Comparison of ENCODE assay signal across 7 cellular contexts in the genomic region with DNA sequence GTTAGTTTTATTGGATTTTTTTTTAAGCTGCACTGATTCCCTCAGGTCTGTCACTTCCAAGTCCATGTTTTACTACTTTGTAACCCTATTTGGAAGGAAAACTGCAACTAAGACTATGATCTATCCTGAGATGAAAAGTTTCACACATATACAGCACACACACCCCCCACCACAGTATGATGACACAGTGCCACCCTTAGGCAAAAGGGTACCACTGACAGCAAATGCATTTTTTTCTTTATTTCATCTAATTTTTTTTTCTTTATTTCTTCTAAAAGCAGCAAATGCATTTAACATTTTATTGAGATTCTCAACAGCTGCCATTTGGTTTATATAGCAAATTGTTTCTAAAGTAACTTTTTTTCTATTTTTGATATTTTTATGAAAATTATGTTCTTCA. TPM values are rescaled to one million over a fixed set of nuclear protein-coding genes. Genes with fewer than 3 reads are reported as not detected.
DNase-seq lines count a peak whose midpoint lies in the region; ATAC-seq, FAIRE-seq and TF ChIP-seq lines count a peak whose summit lies in the region.

No MANE protein-coding gene starts in this region.

- no peaks in the 10 kb centered on the region for H3K9me3 ChIP-seq in trophoblast cell (ENCODE audit: insufficient read depth, low read depth, low read length)

- no peak overlapping the region for H3K27ac ChIP-seq in foreskin keratinocyte
- H3K27ac ChIP-seq in trophoblast cell (ENCODE audit: low read depth, low read length), result no peak overlapping the region

- no peak overlapping the region for H4K91ac ChIP-seq in trophoblast cell (ENCODE audit: low read depth, low read length)

- H3K4ac ChIP-seq in trophoblast cell (ENCODE audit: low read depth, low read length), result no peak overlapping the region

- H3K79me2 ChIP-seq in trophoblast cell (ENCODE audit: control insufficient read depth, insufficient read depth, low read length, poor library complexity), result no peaks in the 10 kb centered on the region

- H3K9ac ChIP-seq in trophoblast cell (ENCODE audit: low read length), result no peak overlapping the region

- H3K4me3 ChIP-seq in trophoblast cell (ENCODE audit: low read depth, low read length), result no peak overlapping the region

- H4K12ac ChIP-seq in trophoblast cell (ENCODE audit: low read depth, low read length), result no peak overlapping the region

- H3K18ac ChIP-seq in trophoblast cell (ENCODE audit: low read length), result no peak overlapping the region

- H2BK5ac ChIP-seq in trophoblast cell (ENCODE audit: low read depth, low read length, poor library complexity), result no peak overlapping the region

- peak; percentile 34 for FAIRE-seq in G401.6 (lab: Jason Lieb, UNC)

- H3K4me1 ChIP-seq in foreskin keratinocyte (no peaks in the 10 kb centered on the region), trophoblast cell (ENCODE audit: control insufficient read depth in 1 of 2, insufficient read depth in 2 of 2, low read length in 2 of 2) (peaks cover 0 to 2% of the 10 kb centered on the region in 2 experiments)

- no peak overlapping the region for H2BK12ac ChIP-seq in trophoblast cell (ENCODE audit: low read length)

- H2AK5ac ChIP-seq in trophoblast cell (ENCODE audit: low read length), result no peak overlapping the region

- no peak overlapping the region for H3K4me2 ChIP-seq in trophoblast cell (ENCODE audit: low read length)

- no peak overlapping the region for H3K23ac ChIP-seq in trophoblast cell (ENCODE audit: low read length)

- H4K8ac ChIP-seq in trophoblast cell (ENCODE audit: low read depth, low read length), result no peak overlapping the region

- DNase-seq in Kasumi-1 (lab: John Stamatoyannopoulos, UW) (peak; percentile 54 to 70), foreskin keratinocyte (peak in 1 of 2 donors; percentile 6), inferior parietal cortex (ENCODE audit: extremely low spot score) (no peak), SHP77 treated with DMSO at 0.1 percent for 48 hours (lab: John Stamatoyannopoulos, UW) (no peak), trophoblast cell (no peak)
- DNase-seq in activated CD4-positive, alpha-beta T cell treated with anti-CD3 and anti-CD28 coated beads, Interleukin-2, amount 50 U/mL, for 1 hour, result peak; percentile 32

- TF ChIP-seq CTCF in foreskin keratinocyte (conservative IDR thresholded peaks at IDR 0.05), result peak; percentile 74

- H2AFZ ChIP-seq in trophoblast cell (ENCODE audit: insufficient read depth, low read length, poor library complexity), result no peak overlapping the region

- no peaks in the 10 kb centered on the region for H3K36me3 ChIP-seq in trophoblast cell (ENCODE audit: control insufficient read depth in 1 of 2, insufficient read depth in 2 of 2, low read length in 2 of 2)

- H3K27me3 ChIP-seq in foreskin keratinocyte (no peaks in the 10 kb centered on the region), trophoblast cell (ENCODE audit: insufficient read depth, low read length) (no peaks in the 10 kb centered on the region)

- no peak for ATAC-seq in foreskin keratinocyte

- no peak overlapping the region for H3K14ac ChIP-seq in trophoblast cell (ENCODE audit: low read length)

- no peak overlapping the region for H2BK120ac ChIP-seq in trophoblast cell (ENCODE audit: insufficient read depth, low read length, poor library complexity)

- no peaks in the 10 kb centered on the region for H3K79me1 ChIP-seq in trophoblast cell (ENCODE audit: low read length)

RNA-seq across cellular contexts. Expression of gene NGRN, which starts 21.2 kb away (rescaled TPM):
- total RNA-seq in foreskin keratinocyte, result 48.6 and 52.0 TPM in 2 replicates
- 45.4 and 51.5 TPM in 2 replicates for polyA plus RNA-seq in foreskin keratinocyte
- polyA plus RNA-seq in trophoblast cell (2013), result 53.6 and 53.7 TPM in 2 replicates

RNA-seq across cellular contexts. Expression of gene TTLL13, which starts 37.3 kb away (rescaled TPM):
- 0.07 TPM in 1 of 2 replicates, not detected in the other for total RNA-seq in foreskin keratinocyte
- not detected in 2 replicates for polyA plus RNA-seq in foreskin keratinocyte
- polyA plus RNA-seq in trophoblast cell (2013), result 0.05 and 0.06 TPM in 2 replicates

RNA-seq across cellular contexts. Expression of gene GDPGP1, which starts 52.7 kb away (rescaled TPM):
- 1.3 and 2.6 TPM in 2 replicates for total RNA-seq in foreskin keratinocyte
- 0.60 and 1.1 TPM in 2 replicates for polyA plus RNA-seq in foreskin keratinocyte
- 1.3 and 1.5 TPM in 2 replicates for polyA plus RNA-seq in trophoblast cell (2013)

RNA-seq across cellular contexts. Expression of gene CIB1, which starts 52.9 kb away (rescaled TPM):
- 59.7 and 61.2 TPM in 2 replicates for total RNA-seq in foreskin keratinocyte
- 124 and 151 TPM in 2 replicates for polyA plus RNA-seq in foreskin keratinocyte
- polyA plus RNA-seq in trophoblast cell (2013), result 32.9 and 34.6 TPM in 2 replicates

Comparison
In these comparisons a context has a peak if more than half of its experiments do, and no peak if none do; other contexts are left out.
1. DNase-seq: peak in Kasumi-1 (2 of 2) and activated CD4-positive, alpha-beta T cell treated with anti-CD3 and anti-CD28 coated beads, Interleukin-2, amount 50 U/mL, for 1 hour (single experiment); none in inferior parietal cortex (single experiment), SHP77 treated with DMSO at 0.1 percent for 48 hours (single experiment) and trophoblast cell (0 of 2).